Comparison of ENCODE assay signal across 12 cellular contexts in the genomic region with DNA sequence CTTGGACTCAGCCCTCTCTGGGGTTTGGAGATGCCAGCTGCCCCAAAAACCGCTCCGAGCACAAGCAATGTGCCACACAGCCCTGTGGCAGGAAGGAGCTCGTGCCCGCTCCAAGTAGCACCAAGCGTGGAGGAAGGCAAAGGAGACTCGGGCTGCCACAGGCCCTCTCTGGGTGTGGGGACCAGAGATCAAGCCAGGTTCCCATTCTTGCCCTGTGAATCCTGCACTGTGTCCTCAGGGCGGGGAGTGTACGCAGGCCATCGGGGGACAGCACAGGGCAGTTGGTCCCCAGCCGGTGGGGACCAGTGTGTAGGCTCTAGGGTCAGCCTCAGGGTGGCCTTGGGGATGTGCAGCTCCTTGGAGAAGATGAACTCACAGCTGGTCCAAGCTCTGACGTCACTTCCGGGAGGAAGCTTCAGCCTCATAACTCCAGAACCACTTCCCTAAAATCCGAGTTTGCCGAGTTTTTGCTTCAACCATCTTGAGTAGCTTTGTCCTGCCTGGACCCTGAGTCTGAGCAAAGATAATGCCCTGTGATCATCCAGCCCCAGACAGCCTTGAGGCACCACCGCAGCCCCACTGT. TPM values are rescaled to one million over a fixed set of nuclear protein-coding genes. Genes with fewer than 3 reads are reported as not detected.
A peak's percentile ranks its signal among the peaks of the same experiment; 100 is the strongest.
DNase-seq lines count a peak whose midpoint lies in the region; ATAC-seq and TF ChIP-seq lines count a peak whose summit lies in the region.
"Had no signal": no experiment of that assay in that cellular context is flagged by ENCODE, and none has a peak within 500 bp of the region (broad histone marks: within the 10 kb centered on the region; RNA-seq: fewer than 3 reads in every experiment).

No MANE protein-coding gene starts in this region.

- no peaks in the 10 kb centered on the region for H4K20me1 ChIP-seq in BLaER1

- TF ChIP-seq POLR2A in suprapubic skin (IDR thresholded peaks at IDR 0.05) = no peak

- no peaks in the 10 kb centered on the region for H3K36me3 Mint-ChIP-seq in activated CD4-positive, alpha-beta memory T cell treated with anti-CD3 and anti-CD28 coated beads, Interleukin-2, amount 10 ng/mL, durations not matched to agents 7 days and 5 days (ENCODE audit: low read depth)

- no peak for ATAC-seq in HG02623 (IDR thresholded peaks at IDR 0.05; ENCODE audit: unreplicated experiment)

- peak; percentile 88 for DNase-seq in KBM-7
- peak; percentile 77 for DNase-seq in SKM-1 (lab: John Stamatoyannopoulos, UW; ENCODE audit: unreplicated experiment)
- peak; percentile 60 for DNase-seq in right atrium auricular region (ENCODE audit: low spot score)
- no peak for DNase-seq in activated CD4-positive, alpha-beta memory T cell treated with anti-CD3 and anti-CD28 coated beads, Interleukin-2, amount 10 ng/mL, durations not matched to agents 7 days and 5 days
- DNase-seq in NCI-H1930 (lab: John Stamatoyannopoulos, UW) = no peak
- DNase-seq in suprapubic skin (ENCODE audit: low spot score in 2 of 2) = no peak
- DNase-seq: activated CD4-positive, alpha-beta T cell treated with anti-CD3 and anti-CD28 coated beads, Interleukin-2, amount 10 ng/mL, durations not matched to agents 7 days and 5 days; foreskin fibroblast; NCI-H187; stimulated activated CD8-positive, alpha-beta memory T cell treated with anti-CD3 and anti-CD28 coated beads, Interleukin-4, amount 100 ng/mL, for 48 hours had no signal

- H3K36me3 ChIP-seq in BLaER1 (no peaks in the 10 kb centered on the region), right atrium auricular region (no peaks in the 10 kb centered on the region), suprapubic skin (no peaks in the 10 kb centered on the region)

- no peaks in the 10 kb centered on the region for H3K9me3 ChIP-seq in BLaER1
- H3K9me3 ChIP-seq in right atrium auricular region = no peaks in the 10 kb centered on the region
- no peaks in the 10 kb centered on the region for H3K9me3 ChIP-seq in suprapubic skin

- H3K9ac ChIP-seq in BLaER1 = no peak overlapping the region

- POLR2A ChIA-PET in activated CD4-positive, alpha-beta memory T cell treated with anti-CD3 and anti-CD28 coated beads, Interleukin-2, amount 10 ng/mL, durations not matched to agents 7 days and 5 days (lab: Charles Lee) = no interaction called here

- CTCF ChIA-PET in activated CD4-positive, alpha-beta memory T cell treated with anti-CD3 and anti-CD28 coated beads, Interleukin-2, amount 10 ng/mL, durations not matched to agents 7 days and 5 days (lab: Charles Lee) = no interaction called here

- no peak overlapping the region for H3K4me3 ChIP-seq in BLaER1
- H3K4me3 ChIP-seq in right atrium auricular region = no peak overlapping the region
- no peak overlapping the region for H3K4me3 ChIP-seq in suprapubic skin

- no peak for TF ChIP-seq EP300 in suprapubic skin (IDR thresholded peaks at IDR 0.05)

- H3K27ac ChIP-seq in BLaER1 = no peak overlapping the region
- no peak overlapping the region for H3K27ac ChIP-seq in right atrium auricular region
- no peak overlapping the region for H3K27ac ChIP-seq in suprapubic skin

- H3K4me2 ChIP-seq in BLaER1 = peak overlapping the region; percentile 47

- in situ Hi-C loops in KBM-7 (cut with MboI; ENCODE audit: low pct_unique_long_range_greater_than_20kb, low sequenced_read_pairs) = no loop called here

- no peaks in the 10 kb centered on the region for H3K4me1 Mint-ChIP-seq in activated CD4-positive, alpha-beta memory T cell treated with anti-CD3 and anti-CD28 coated beads, Interleukin-2, amount 10 ng/mL, durations not matched to agents 7 days and 5 days
- H3K4me1 Mint-ChIP-seq: activated CD4-positive, alpha-beta T cell treated with anti-CD3 and anti-CD28 coated beads, Interleukin-2, amount 10 ng/mL, durations not matched to agents 7 days and 5 days had no signal

- H3K9me3 Mint-ChIP-seq in activated CD4-positive, alpha-beta memory T cell treated with anti-CD3 and anti-CD28 coated beads, Interleukin-2, amount 10 ng/mL, durations not matched to agents 7 days and 5 days = no peaks in the 10 kb centered on the region
- H3K9me3 Mint-ChIP-seq: activated CD4-positive, alpha-beta T cell treated with anti-CD3 and anti-CD28 coated beads, Interleukin-2, amount 10 ng/mL, durations not matched to agents 7 days and 5 days had no signal

- H3K27me3 ChIP-seq in BLaER1 = no peaks in the 10 kb centered on the region
- H3K27me3 ChIP-seq in right atrium auricular region = no peaks in the 10 kb centered on the region
- H3K27me3 ChIP-seq in suprapubic skin = peaks cover 5% of the 10 kb centered on the region

- no peak overlapping the region for H3K27ac Mint-ChIP-seq in activated CD4-positive, alpha-beta memory T cell treated with anti-CD3 and anti-CD28 coated beads, Interleukin-2, amount 10 ng/mL, durations not matched to agents 7 days and 5 days

- H3K4me3 Mint-ChIP-seq in activated CD4-positive, alpha-beta memory T cell treated with anti-CD3 and anti-CD28 coated beads, Interleukin-2, amount 10 ng/mL, durations not matched to agents 7 days and 5 days = no peak overlapping the region
- H3K4me3 Mint-ChIP-seq: activated CD4-positive, alpha-beta T cell treated with anti-CD3 and anti-CD28 coated beads, Interleukin-2, amount 10 ng/mL, durations not matched to agents 7 days and 5 days had no signal

- H3K4me1 ChIP-seq in BLaER1 = peaks cover 27% of the 10 kb centered on the region
- H3K4me1 ChIP-seq in right atrium auricular region = peaks cover 0 to 3% of the 10 kb centered on the region in 2 donors
- no peaks in the 10 kb centered on the region for H3K4me1 ChIP-seq in suprapubic skin

- 73% methylated on average over 14 of the region's 15 CpGs for WGBS in suprapubic skin

- H3K27me3 Mint-ChIP-seq in activated CD4-positive, alpha-beta memory T cell treated with anti-CD3 and anti-CD28 coated beads, Interleukin-2, amount 10 ng/mL, durations not matched to agents 7 days and 5 days = no peaks in the 10 kb centered on the region
- H3K27me3 Mint-ChIP-seq: activated CD4-positive, alpha-beta T cell treated with anti-CD3 and anti-CD28 coated beads, Interleukin-2, amount 10 ng/mL, durations not matched to agents 7 days and 5 days had no signal

- TF ChIP-seq CTCF in right atrium auricular region (IDR thresholded peaks at IDR 0.05) (no peak), suprapubic skin (IDR thresholded peaks at IDR 0.05) (no peak)

RNA-seq across cellular contexts. Expression of a gene that starts 9.3 kb away (rescaled TPM):
- total RNA-seq in right atrium auricular region (10 to 100 TPM in 1 of 2 donors, 1 to 10 TPM in 1; 5.5 to 21.4 TPM), suprapubic skin (1 to 10 TPM; 5.4 to 9.7 (median 9.1) TPM)
- 1 to 10 TPM; 1.2 to 1.4 TPM for total RNA-seq in activated CD4-positive, alpha-beta memory T cell treated with anti-CD3 and anti-CD28 coated beads, Interleukin-2, amount 10 ng/mL, durations not matched to agents 7 days and 5 days

RNA-seq across cellular contexts. Expression of a gene that starts 39.3 kb away (rescaled TPM):
- 1 to 10 TPM; 2.5 to 5.0 TPM for total RNA-seq in right atrium auricular region
- total RNA-seq in activated CD4-positive, alpha-beta memory T cell treated with anti-CD3 and anti-CD28 coated beads, Interleukin-2, amount 10 ng/mL, durations not matched to agents 7 days and 5 days = 10 to 100 TPM; 37.0 to 40.6 TPM
- 1 to 10 TPM; 2.4 to 4.1 (median 3.0) TPM for total RNA-seq in suprapubic skin

RNA-seq across cellular contexts. Expression of a gene that starts 39.6 kb away (rescaled TPM):
- total RNA-seq in right atrium auricular region (10 to 100 TPM; 25.4 to 40.8 TPM), suprapubic skin (10 to 100 TPM; 43.6 to 99.9 (median 69.5) TPM)
- total RNA-seq in activated CD4-positive, alpha-beta memory T cell treated with anti-CD3 and anti-CD28 coated beads, Interleukin-2, amount 10 ng/mL, durations not matched to agents 7 days and 5 days = 100 to 1,000 TPM; 190 to 203 TPM

Comparison
In these comparisons a context has a peak if more than half of its experiments do, and no peak if none do; other contexts are left out.
1. DNase-seq: peak in KBM-7 (single experiment), SKM-1 (single experiment) and right atrium auricular region (single experiment); none in activated CD4-positive, alpha-beta memory T cell treated with anti-CD3 and anti-CD28 coated beads, Interleukin-2, amount 10 ng/mL, durations not matched to agents 7 days and 5 days (single experiment), NCI-H1930 (0 of 2) and suprapubic skin (0 of 2).
2. RNA of a gene that starts 39.3 kb away (total RNA-seq): 37.0 to 40.6 TPM in activated CD4-positive, alpha-beta memory T cell treated with anti-CD3 and anti-CD28 coated beads, Interleukin-2, amount 10 ng/mL, durations not matched to agents 7 days and 5 days; 2.5 to 5.0 TPM in right atrium auricular region and 2.4 to 4.1 TPM in suprapubic skin; every median in the first group is over 4 times any median in the second.